Comparison of ENCODE assay signal across 8 cellular contexts in the genomic region with DNA sequence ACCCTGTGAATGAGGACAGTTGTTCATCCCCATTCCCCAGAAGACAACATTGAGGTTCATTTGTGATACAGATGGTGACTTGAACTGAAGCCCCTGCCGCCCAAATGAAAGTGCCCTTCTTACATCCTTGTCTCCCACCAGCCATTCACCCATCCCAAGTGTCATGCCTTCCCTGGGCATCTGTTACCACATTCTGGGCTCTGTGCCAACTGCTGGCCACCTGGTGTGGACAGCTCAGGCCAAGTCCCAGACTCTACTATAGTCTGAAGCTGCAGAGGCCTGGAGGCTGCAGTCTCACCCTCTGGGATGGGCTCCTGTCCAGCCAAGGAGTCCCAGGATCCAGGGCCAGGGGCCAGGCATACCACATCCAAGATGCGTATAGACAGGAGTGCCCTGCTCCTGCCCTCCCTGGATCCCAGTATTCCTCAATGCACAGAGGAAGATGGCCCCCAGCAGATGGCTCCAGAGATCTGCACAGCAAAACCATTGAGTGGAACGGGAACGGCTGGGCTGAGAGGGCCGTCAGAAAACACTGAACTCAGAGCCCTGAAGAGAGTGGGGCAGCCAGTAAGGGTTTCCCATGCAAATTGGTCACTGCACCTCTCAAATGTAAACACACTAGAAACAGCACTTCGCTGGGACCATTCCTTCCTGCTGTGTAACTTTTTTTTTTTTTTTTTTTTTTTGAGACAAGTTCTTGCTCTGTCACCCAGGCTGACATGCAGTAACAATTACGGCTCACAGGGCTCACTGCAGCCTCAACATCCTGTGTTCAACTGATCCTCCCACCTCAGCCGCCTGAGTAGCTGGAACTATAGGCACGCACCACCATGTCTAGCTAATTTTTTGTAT. TPM values are rescaled to one million over a fixed set of nuclear protein-coding genes. Genes with fewer than 3 reads are reported as not detected.
DNase-seq lines count a peak whose midpoint lies in the region; ATAC-seq and TF ChIP-seq lines count a peak whose summit lies in the region.

No MANE protein-coding gene starts in this region.

- H3K27ac Mint-ChIP-seq in activated naive CD8-positive, alpha-beta T cell treated with anti-CD3 and anti-CD28 coated beads for 36 hours = peak overlapping the region; percentile 72
- peak overlapping the region; percentile 52 for H3K27ac Mint-ChIP-seq in glutamatergic neuron (ENCODE audit: unreplicated experiment)

- TF ChIP-seq POLR2A in ovary (IDR thresholded peaks at IDR 0.05) = no peak

- H3K27ac ChIP-seq in ovary = no peak overlapping the region

- no peaks in the 10 kb centered on the region for H3K9me3 ChIP-seq in ovary

- H3K9me3 Mint-ChIP-seq in activated naive CD8-positive, alpha-beta T cell treated with anti-CD3 and anti-CD28 coated beads for 36 hours = peaks cover 7% of the 10 kb centered on the region
- peaks cover 2% of the 10 kb centered on the region for H3K9me3 Mint-ChIP-seq in glutamatergic neuron (ENCODE audit: unreplicated experiment)

- 30 to 37% (median 36%) methylated on average over 9 of the region's 9 CpGs for WGBS in ovary, 3 donors

- peaks cover 8% of the 10 kb centered on the region for H3K4me1 ChIP-seq in ovary (ENCODE audit: insufficient read depth)

- H3K27me3 Mint-ChIP-seq in activated naive CD8-positive, alpha-beta T cell treated with anti-CD3 and anti-CD28 coated beads for 36 hours = no peaks in the 10 kb centered on the region
- peaks cover 2% of the 10 kb centered on the region for H3K27me3 Mint-ChIP-seq in glutamatergic neuron (ENCODE audit: unreplicated experiment)

- peaks cover 19% of the 10 kb centered on the region for H3K36me3 Mint-ChIP-seq in activated naive CD8-positive, alpha-beta T cell treated with anti-CD3 and anti-CD28 coated beads for 36 hours
- H3K36me3 Mint-ChIP-seq in glutamatergic neuron (ENCODE audit: unreplicated experiment) = peaks cover 5% of the 10 kb centered on the region

- no peak for TF ChIP-seq EP300 in ovary (IDR thresholded peaks at IDR 0.05)

- H3K4me1 Mint-ChIP-seq in activated naive CD8-positive, alpha-beta T cell treated with anti-CD3 and anti-CD28 coated beads for 36 hours = peaks cover 73% of the 10 kb centered on the region
- H3K4me1 Mint-ChIP-seq in glutamatergic neuron (ENCODE audit: low read depth, unreplicated experiment) = peaks cover 13% of the 10 kb centered on the region

- no peaks in the 10 kb centered on the region for H3K27me3 ChIP-seq in ovary

- no peaks in the 10 kb centered on the region for H3K36me3 ChIP-seq in ovary

- peak overlapping the region; percentile 19 for H3K4me3 Mint-ChIP-seq in activated naive CD8-positive, alpha-beta T cell treated with anti-CD3 and anti-CD28 coated beads for 36 hours
- H3K4me3 Mint-ChIP-seq in glutamatergic neuron (ENCODE audit: unreplicated experiment) = no peak overlapping the region

- DNase-seq in NCI-H2081 (lab: John Stamatoyannopoulos, UW) = peak; percentile 21 to 39
- no peak for DNase-seq in NCI-H2081 treated with DMSO at 0.1 percent for 48 hours (lab: John Stamatoyannopoulos, UW)
- peak; percentile 97 for DNase-seq in LHCN-M2 (ENCODE audit: low read depth)
- DNase-seq in RPMI8226 = peak; percentile 58
- DNase-seq in activated naive CD8-positive, alpha-beta T cell treated with anti-CD3 and anti-CD28 coated beads for 36 hours = peak; percentile 35
- peak; percentile 66 for DNase-seq in glutamatergic neuron
- DNase-seq in ovary = peak; percentile 68 to 78 (median 72)

- no peak for ATAC-seq in HG03460 (IDR thresholded peaks at IDR 0.05; ENCODE audit: unreplicated experiment)

- H3K4me3 ChIP-seq in ovary = no peak overlapping the region

- intact Hi-C loops in ovary (cut with DNase I) = loop anchor here in 3 of 4 donors (2.0 to 5.0 kb wide), 3 partner anchors 46 to 56 kb away; no protein-coding TSS in a partner anchor

- TF ChIP-seq CTCF in glutamatergic neuron (IDR thresholded peaks at IDR 0.05; ENCODE audit: partially characterized antibody, unreplicated experiment) (peak; percentile 7), ovary (IDR thresholded peaks at IDR 0.05) (peak; percentile 13 to 72 (median 68))

RNA-seq across cellular contexts. Expression of a gene that starts 22.8 kb away (rescaled TPM):
- total RNA-seq in LHCN-M2 (2014; rRNA removed) (16.7 and 22.4 TPM in 2 replicates), glutamatergic neuron (ENCODE audit: unreplicated experiment) (38.0 TPM), ovary (10 to 100 TPM; 16.5 to 68.0 (median 30.6) TPM)
- polyA plus RNA-seq in LHCN-M2 (2012) = 20.4 TPM
- total RNA-seq in activated naive CD8-positive, alpha-beta T cell treated with anti-CD3 and anti-CD28 coated beads for 36 hours = 10 to 100 TPM; 25.6 to 26.3 TPM
- polyA plus RNA-seq in ovary = 10 to 100 TPM; 15.2 to 27.2 TPM
